In genomic region chr3:46370784-46371183, GRCh38 we compare ENCODE assay signal across 13 cellular contexts. TPM values are rescaled to one million over a fixed set of nuclear protein-coding genes. Genes with fewer than 3 reads are reported as not detected.
DNase-seq lines count a peak whose midpoint lies in the region; ATAC-seq lines count a peak whose summit lies in the region.
"Had no signal": no experiment of that assay in that cellular context is flagged by ENCODE, and none has a peak within 500 bp of the region (broad histone marks: within the 10 kb centered on the region; RNA-seq: fewer than 3 reads in every experiment).

Gene CCR5, plus strand, starts transcription at chr3:46370946. Its CDS starts 1,957 bp downstream, at chr3:46372903.

- peak within 1 kb of the TSS; percentile 0 for H3K4me3 Mint-ChIP-seq in activated CD4-positive, alpha-beta T cell treated with anti-CD3 and anti-CD28 coated beads for 36 hours
- peak within 1 kb of the TSS; percentile 72 for H3K4me3 Mint-ChIP-seq in T-helper 1 cell treated with Interleukin-12 subunit alpha and Interleukin-12 subunit beta and Interleukin-4 antibody, amounts not matched to agents 30 μg/mL and 1 μg/mL, for 36 hours
- H3K4me3 Mint-ChIP-seq in effector memory CD8-positive, alpha-beta T cell: peak within 1 kb of the TSS; percentile 82 to 83
- H3K4me3 Mint-ChIP-seq: endodermal cell had no signal

- no peaks in the 10 kb centered on the region for H3K9me3 Mint-ChIP-seq in activated CD4-positive, alpha-beta T cell treated with anti-CD3 and anti-CD28 coated beads for 36 hours (ENCODE audit: low read depth)
- H3K9me3 Mint-ChIP-seq in T-helper 1 cell treated with Interleukin-12 subunit alpha and Interleukin-12 subunit beta and Interleukin-4 antibody, amounts not matched to agents 30 μg/mL and 1 μg/mL, for 36 hours: no peaks in the 10 kb centered on the region
- H3K9me3 Mint-ChIP-seq in effector memory CD8-positive, alpha-beta T cell: no peaks in the 10 kb centered on the region
- H3K9me3 Mint-ChIP-seq: endodermal cell had no signal

- H3K36me3 Mint-ChIP-seq in activated CD4-positive, alpha-beta T cell treated with anti-CD3 and anti-CD28 coated beads for 36 hours (ENCODE audit: low read depth): no peaks in the 10 kb centered on the region
- H3K36me3 Mint-ChIP-seq in T-helper 1 cell treated with Interleukin-12 subunit alpha and Interleukin-12 subunit beta and Interleukin-4 antibody, amounts not matched to agents 30 μg/mL and 1 μg/mL, for 36 hours (ENCODE audit: low read depth): peaks cover 32% of the 10 kb centered on the region
- peaks cover 32% of the 10 kb centered on the region for H3K36me3 Mint-ChIP-seq in effector memory CD8-positive, alpha-beta T cell (ENCODE audit: insufficient read depth)

- peaks cover 49% of the 10 kb centered on the region for H3K4me1 Mint-ChIP-seq in activated CD4-positive, alpha-beta T cell treated with anti-CD3 and anti-CD28 coated beads for 36 hours
- H3K4me1 Mint-ChIP-seq in T-helper 1 cell treated with Interleukin-12 subunit alpha and Interleukin-12 subunit beta and Interleukin-4 antibody, amounts not matched to agents 30 μg/mL and 1 μg/mL, for 36 hours (ENCODE audit: low read depth): peaks cover 77% of the 10 kb centered on the region
- H3K4me1 Mint-ChIP-seq in effector memory CD8-positive, alpha-beta T cell (ENCODE audit: low read depth in 2 of 2): peaks cover 63 to 80% of the 10 kb centered on the region in 2 donors

- peaks cover 44% of the 10 kb centered on the region for H3K27me3 Mint-ChIP-seq in activated CD4-positive, alpha-beta T cell treated with anti-CD3 and anti-CD28 coated beads for 36 hours
- peaks cover 19% of the 10 kb centered on the region for H3K27me3 Mint-ChIP-seq in T-helper 1 cell treated with Interleukin-12 subunit alpha and Interleukin-12 subunit beta and Interleukin-4 antibody, amounts not matched to agents 30 μg/mL and 1 μg/mL, for 36 hours (ENCODE audit: low read depth)
- H3K27me3 Mint-ChIP-seq in effector memory CD8-positive, alpha-beta T cell: no peaks in the 10 kb centered on the region

- H3K27ac Mint-ChIP-seq in activated CD4-positive, alpha-beta T cell treated with anti-CD3 and anti-CD28 coated beads for 36 hours: peak within 1 kb of the TSS; percentile 63
- peak within 1 kb of the TSS; percentile 91 for H3K27ac Mint-ChIP-seq in T-helper 1 cell treated with Interleukin-12 subunit alpha and Interleukin-12 subunit beta and Interleukin-4 antibody, amounts not matched to agents 30 μg/mL and 1 μg/mL, for 36 hours
- peak within 1 kb of the TSS; percentile 89 to 92 for H3K27ac Mint-ChIP-seq in effector memory CD8-positive, alpha-beta T cell
- H3K27ac Mint-ChIP-seq: endodermal cell had no signal

- peak; percentile 39 for ATAC-seq in activated CD4-positive, alpha-beta T cell treated with anti-CD3 and anti-CD28 coated beads for 36 hours
- ATAC-seq in effector memory CD8-positive, alpha-beta T cell (replicated peaks): peak; percentile 55
- peak; percentile 40 for ATAC-seq in stimulated activated naive CD8-positive, alpha-beta T cell treated with anti-CD3 and anti-CD28 coated beads, Interleukin-15, Interleukin-2, amounts not matched to agents 100 U/mL and 50 U/mL, for 24 hours
- ATAC-seq in HG03280 (IDR thresholded peaks at IDR 0.05; ENCODE audit: unreplicated experiment): no peak
- ATAC-seq: A549 had no signal

- POLR2A ChIA-PET in activated CD4-positive, alpha-beta T cell treated with anti-CD3 and anti-CD28 coated beads for 36 hours (lab: Charles Lee): interaction anchor here (0.9 to 2.7 kb wide), 4 partner anchors 11 to 101 kb away, joined by 3 to 16 read pairs (median 7); no protein-coding TSS in a partner anchor

- CTCF ChIA-PET in activated CD4-positive, alpha-beta T cell treated with anti-CD3 and anti-CD28 coated beads for 36 hours (lab: Charles Lee): interaction anchor here (0.7 to 5.9 kb wide), 28 partner anchors 8 to 455 kb away, joined by 3 to 49 read pairs (median 5); partner anchors contain the start of genes CCR1, CCR2 and CXCR6

- intact Hi-C loops in activated CD4-positive, alpha-beta T cell treated with anti-CD3 and anti-CD28 coated beads for 36 hours (cut with DNase I, micrococcal nuclease): loop anchor here (1.0 to 10.0 kb wide), 13 partner anchors 10 to 510 kb away; partner anchors contain the start of genes CCR1 (in 1 of the 2), CCR2 (in 1 of the 2) and CXCR6 (in 1 of the 2)
- intact Hi-C loops in cardiac septum (cut with DNase I): no loop called here

- peak; percentile 45 for DNase-seq in activated CD4-positive, alpha-beta T cell treated with anti-CD3 and anti-CD28 coated beads for 36 hours
- no peak for DNase-seq in activated CD4-positive, alpha-beta T cell treated with anti-CD3 and anti-CD28 coated beads for 1 hour
- peak in 2 of 3 experiments; percentile 33 to 41 for DNase-seq in effector memory CD8-positive, alpha-beta T cell
- DNase-seq in stimulated activated naive CD8-positive, alpha-beta T cell treated with anti-CD3 and anti-CD28 coated beads, Interleukin-15, Interleukin-2, amounts not matched to agents 100 U/mL and 50 U/mL, for 24 hours: no peak
- no peak for DNase-seq in cardiac septum (ENCODE audit: low spot score)
- no peak for DNase-seq in cerebellar nuclear complex (lab: John Stamatoyannopoulos, UW)
- DNase-seq: endodermal cell, hypothalamus, NCI-H510A had no signal

RNA-seq across cellular contexts. Expression of gene CCR5, which starts in this region (rescaled TPM):
- total RNA-seq in activated CD4-positive, alpha-beta T cell treated with anti-CD3 and anti-CD28 coated beads for 36 hours: under 1 TPM; 0.14 to 0.25 TPM
- total RNA-seq in cardiac septum: 0.81 TPM
- total RNA-seq: endodermal cell, M059J had no signal

Comparison
In these comparisons a context has a peak if more than half of its experiments do, and no peak if none do; other contexts are left out.
1. Peak in DNase-seq and ATAC-seq in activated CD4-positive, alpha-beta T cell treated with anti-CD3 and anti-CD28 coated beads for 36 hours; RNA of the gene not detected or under 1 TPM.
2. DNase-seq: peak in effector memory CD8-positive, alpha-beta T cell (2 of 3); none in activated CD4-positive, alpha-beta T cell treated with anti-CD3 and anti-CD28 coated beads for 1 hour (single experiment), stimulated activated naive CD8-positive, alpha-beta T cell treated with anti-CD3 and anti-CD28 coated beads, Interleukin-15, Interleukin-2, amounts not matched to agents 100 U/mL and 50 U/mL, for 24 hours (single experiment), cardiac septum (single experiment) and cerebellar nuclear complex (0 of 2).
3. H3K4me3 Mint-ChIP-seq: peak in every context shown above with its lines; median percentile 82 in effector memory CD8-positive, alpha-beta T cell; 72 in T-helper 1 cell treated with Interleukin-12 subunit alpha and Interleukin-12 subunit beta and Interleukin-4 antibody, amounts not matched to agents 30 μg/mL and 1 μg/mL, for 36 hours; 0 in activated CD4-positive, alpha-beta T cell treated with anti-CD3 and anti-CD28 coated beads for 36 hours.
4. Peak in every context shown above with its lines, with median percentiles within 50 percentile points of each other: H3K27ac Mint-ChIP-seq.